In the genomic region with DNA sequence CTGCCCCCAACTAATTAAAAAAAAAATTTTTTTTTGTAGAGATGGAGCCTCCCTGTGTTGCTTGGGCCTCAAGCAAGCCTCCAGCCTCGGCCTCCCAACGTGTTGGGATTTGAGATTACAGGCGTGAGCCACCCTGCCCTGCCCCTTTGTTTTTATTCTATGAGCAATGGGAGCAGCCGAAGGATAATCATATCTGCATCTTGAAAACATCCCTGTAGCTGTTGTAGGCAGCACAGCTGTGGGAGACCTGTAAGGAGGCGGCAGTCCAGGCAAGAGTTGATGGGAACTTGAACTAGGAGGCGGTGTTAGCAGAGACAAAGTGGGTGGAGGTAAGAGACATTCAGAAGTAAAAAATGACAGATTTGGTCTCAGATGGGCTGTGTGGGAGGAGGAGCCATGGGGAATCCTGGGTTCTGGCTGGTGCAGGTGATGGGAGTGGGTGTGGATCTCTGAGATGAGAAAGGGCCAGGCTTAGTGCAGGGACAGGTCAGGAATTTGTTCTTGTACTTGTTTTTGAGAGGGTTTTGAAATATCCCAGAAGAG, we compare ENCODE assay signal across 25 cellular contexts. TPM values are rescaled to one million over a fixed set of nuclear protein-coding genes. Genes with fewer than 3 reads are reported as not detected.
DNase-seq lines count a peak whose midpoint lies in the region; ATAC-seq, FAIRE-seq and TF ChIP-seq lines count a peak whose summit lies in the region.
"Had no signal": no experiment of that assay in that cellular context is flagged by ENCODE, and none has a peak within 500 bp of the region (broad histone marks: within the 10 kb centered on the region; RNA-seq: fewer than 3 reads in every experiment).

No MANE protein-coding gene starts in this region.

- DNase-seq in activated naive CD4-positive, alpha-beta T cell (lab: John Stamatoyannopoulos, UW), result no peak
- DNase-seq in kidney (peak; percentile 8), posterior vena cava (ENCODE audit: low spot score) (peak; percentile 56), COLO668 (lab: John Stamatoyannopoulos, UW; ENCODE audit: unreplicated experiment) (no peak), foreskin fibroblast (no peak)
- DNase-seq in activated CD4-positive, alpha-beta T cell treated with anti-CD3 and anti-CD28 coated beads for 4 hours, result no peak
- DNase-seq: ACHN; AML-193; BE2C; Caco-2; CD4-positive, alpha-beta T cell; CD8-positive, alpha-beta memory T cell; DMS79; EL; GDM1; H9 had no signal

- peaks cover 4% of the 10 kb centered on the region for H3K4me1 Mint-ChIP-seq in activated naive CD4-positive, alpha-beta T cell treated with anti-CD3 and anti-CD28 coated beads, Interleukin-2, amount 50 U/mL, for 24 hours
- H3K4me1 Mint-ChIP-seq: CD8-positive, alpha-beta memory T cell had no signal

- ATAC-seq in HG02938 (IDR thresholded peaks at IDR 0.05; ENCODE audit: unreplicated experiment), result no peak
- ATAC-seq: A549, GM12878, GM23338 had no signal

- H3K4me3 ChIP-seq in kidney (ENCODE audit: low read length in 2 of 2) (no peak overlapping the region), foreskin fibroblast (ENCODE audit: low read depth in 1 of 2, low read length in 2 of 2) (no peak overlapping the region)
- H3K4me3 ChIP-seq: A549; BLaER1 treated with 17β-estradiol and CSF1 and Interleukin-3, amounts not matched to agents 10 nM and 100 nM; GM12878; GM23338 had no signal

- peaks cover 3% of the 10 kb centered on the region for H3K36me3 Mint-ChIP-seq in activated naive CD4-positive, alpha-beta T cell treated with anti-CD3 and anti-CD28 coated beads, Interleukin-2, amount 50 U/mL, for 24 hours
- H3K36me3 Mint-ChIP-seq: CD14-positive monocyte had no signal

- no peak for FAIRE-seq in kidney (lab: Jason Lieb, UNC)
- FAIRE-seq: A549, GM12878 had no signal

- H3K36me3 ChIP-seq in kidney (ENCODE audit: control insufficient read depth in 1 of 2, insufficient read depth in 2 of 2, low read length in 2 of 2), result no peaks in the 10 kb centered on the region
- H3K36me3 ChIP-seq: BE2C; BLaER1 treated with 17β-estradiol and CSF1 and Interleukin-3, amounts not matched to agents 10 nM and 100 nM had no signal

- H3K9me3 Mint-ChIP-seq in activated naive CD4-positive, alpha-beta T cell treated with anti-CD3 and anti-CD28 coated beads, Interleukin-2, amount 50 U/mL, for 24 hours, result no peaks in the 10 kb centered on the region
- H3K9me3 Mint-ChIP-seq: CD4-positive, alpha-beta T cell; CD8-positive, alpha-beta memory T cell; GM23338; H9 had no signal

- H3K9ac ChIP-seq in kidney (ENCODE audit: low read length in 2 of 2), result no peak overlapping the region
- H3K9ac ChIP-seq: BLaER1 treated with 17β-estradiol and CSF1 and Interleukin-3, amounts not matched to agents 10 nM and 100 nM had no signal

- no peaks in the 10 kb centered on the region for H3K4me1 ChIP-seq in kidney (ENCODE audit: control insufficient read depth in 1 of 2, insufficient read depth in 1 of 2, low read depth in 1 of 2, low read length in 2 of 2)
- H3K4me1 ChIP-seq: A549, Caco-2 had no signal

- H3K27ac ChIP-seq in kidney (ENCODE audit: low read depth in 2 of 2, low read length in 2 of 2), result no peak overlapping the region
- H3K27ac ChIP-seq: 22Rv1; A549; BLaER1 treated with 17β-estradiol and CSF1 and Interleukin-3, amounts not matched to agents 10 nM and 100 nM had no signal

- peak overlapping the region; percentile 4 for H3K27ac Mint-ChIP-seq in activated naive CD4-positive, alpha-beta T cell treated with anti-CD3 and anti-CD28 coated beads, Interleukin-2, amount 50 U/mL, for 24 hours
- H3K27ac Mint-ChIP-seq: CD14-positive monocyte; CD4-positive, alpha-beta T cell; CD8-positive, alpha-beta memory T cell; GM23338; H9 had no signal

- intact Hi-C loops in kidney (cut with DNase I), result no loop called here
- intact Hi-C loops in posterior vena cava (cut with DNase I), result no loop called here

- no peak overlapping the region for H3K4me3 Mint-ChIP-seq in activated naive CD4-positive, alpha-beta T cell treated with anti-CD3 and anti-CD28 coated beads, Interleukin-2, amount 50 U/mL, for 24 hours
- H3K4me3 Mint-ChIP-seq: CD14-positive monocyte; CD4-positive, alpha-beta T cell; GM23338; H9 had no signal

- H3K9me3 ChIP-seq in kidney (ENCODE audit: control insufficient read depth in 1 of 2, low read length in 2 of 2), result no peaks in the 10 kb centered on the region
- H3K9me3 ChIP-seq: A549; BE2C; BLaER1 treated with 17β-estradiol and CSF1 and Interleukin-3, amounts not matched to agents 10 nM and 100 nM; Caco-2 had no signal

- H3K27me3 Mint-ChIP-seq in activated naive CD4-positive, alpha-beta T cell treated with anti-CD3 and anti-CD28 coated beads, Interleukin-2, amount 50 U/mL, for 24 hours, result no peaks in the 10 kb centered on the region
- H3K27me3 Mint-ChIP-seq: CD4-positive, alpha-beta T cell had no signal

- TF ChIP-seq CTCF in kidney (IDR thresholded peaks at IDR 0.05; ENCODE audit: borderline replicate concordance, extremely low read depth, insufficient read depth) (no peak), foreskin fibroblast (IDR thresholded peaks at IDR 0.05; ENCODE audit: low read depth, low read length) (no peak)

RNA-seq across cellular contexts. Expression of gene STUM, which starts 31.3 kb away (rescaled TPM):
- total RNA-seq in kidney, result 1.6 TPM
- polyA plus RNA-seq in kidney (ENCODE audit: insufficient read depth, low read depth, low replicate concordance), result 1.9 TPM
- total RNA-seq in posterior vena cava, result 1 to 10 TPM; 3.9 to 6.8 TPM
- total RNA-seq: CD4-positive, alpha-beta T cell; CD8-positive, alpha-beta memory T cell; H4 had no signal
- polyA plus RNA-seq: A549, CD14-positive monocyte had no signal

Comparison
In these comparisons a context has a peak if more than half of its experiments do, and no peak if none do; other contexts are left out.
1. DNase-seq: peak in kidney (single experiment) and posterior vena cava (single experiment); none in activated naive CD4-positive, alpha-beta T cell (0 of 4), activated CD4-positive, alpha-beta T cell treated with anti-CD3 and anti-CD28 coated beads for 4 hours (0 of 2), COLO668 (single experiment) and foreskin fibroblast (0 of 2).